Comparison of ENCODE assay signal across 1 cellular context in the genomic region with DNA sequence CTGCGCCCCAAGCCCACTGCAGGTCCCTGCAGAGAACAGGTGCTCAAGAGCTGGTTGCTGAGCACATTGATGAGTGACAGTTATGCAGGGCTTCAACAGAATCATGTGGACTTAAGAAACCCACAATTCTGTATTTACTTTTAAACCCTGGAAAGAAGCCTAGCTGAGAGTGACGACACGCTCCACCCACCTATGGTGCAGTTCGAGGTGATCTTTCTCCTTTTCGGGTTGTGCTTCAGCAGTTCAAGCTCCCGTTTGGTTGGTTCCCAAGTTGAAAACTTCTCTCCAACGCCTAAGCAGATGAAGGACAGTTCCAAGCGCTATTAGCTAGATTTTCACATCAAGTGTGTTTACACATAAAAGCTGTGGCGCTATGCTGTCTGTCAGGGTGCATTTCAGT.
TF ChIP-seq lines count a peak whose summit lies in the region.

No MANE protein-coding gene starts in this region.

TF ChIP-seq in HepG2, 621 proteins besides CTCF, POLR2A, EP300 and RAD21 (continued from another document):
- TF ChIP-seq ZNF768 (CRISPR knock-in tag; IDR thresholded peaks at IDR 0.05) (no peak), ZNF619 (CRISPR knock-in tag; IDR thresholded peaks at IDR 0.05) (no peak), KLF13 (CRISPR knock-in tag; IDR thresholded peaks at IDR 0.05) (no peak), IKZF1 (IDR thresholded peaks at IDR 0.05) (no peak)
- TF ChIP-seq, protein P1, sequence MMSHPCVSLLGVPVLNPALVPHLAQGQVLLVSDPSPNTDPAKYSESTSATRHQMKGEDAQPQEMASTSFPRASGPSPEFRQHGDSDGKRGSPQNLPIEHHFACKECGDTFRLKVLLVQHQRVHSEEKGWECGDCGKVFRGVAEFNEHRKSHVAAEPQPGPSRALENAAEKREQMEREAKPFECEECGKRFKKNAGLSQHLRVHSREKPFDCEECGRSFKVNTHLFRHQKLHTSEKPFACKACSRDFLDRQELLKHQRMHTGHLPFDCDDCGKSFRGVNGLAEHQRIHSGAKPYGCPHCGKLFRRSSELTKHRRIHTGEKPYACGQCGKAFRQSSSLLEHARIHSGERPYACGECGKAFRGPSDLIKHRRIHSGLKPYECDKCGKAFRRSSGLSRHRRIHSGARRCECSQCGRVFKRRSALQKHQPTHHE (CRISPR knock-in tag; IDR thresholded peaks at IDR 0.05; ENCODE audit: borderline replicate concordance): no peak
- TF ChIP-seq, protein P2, sequence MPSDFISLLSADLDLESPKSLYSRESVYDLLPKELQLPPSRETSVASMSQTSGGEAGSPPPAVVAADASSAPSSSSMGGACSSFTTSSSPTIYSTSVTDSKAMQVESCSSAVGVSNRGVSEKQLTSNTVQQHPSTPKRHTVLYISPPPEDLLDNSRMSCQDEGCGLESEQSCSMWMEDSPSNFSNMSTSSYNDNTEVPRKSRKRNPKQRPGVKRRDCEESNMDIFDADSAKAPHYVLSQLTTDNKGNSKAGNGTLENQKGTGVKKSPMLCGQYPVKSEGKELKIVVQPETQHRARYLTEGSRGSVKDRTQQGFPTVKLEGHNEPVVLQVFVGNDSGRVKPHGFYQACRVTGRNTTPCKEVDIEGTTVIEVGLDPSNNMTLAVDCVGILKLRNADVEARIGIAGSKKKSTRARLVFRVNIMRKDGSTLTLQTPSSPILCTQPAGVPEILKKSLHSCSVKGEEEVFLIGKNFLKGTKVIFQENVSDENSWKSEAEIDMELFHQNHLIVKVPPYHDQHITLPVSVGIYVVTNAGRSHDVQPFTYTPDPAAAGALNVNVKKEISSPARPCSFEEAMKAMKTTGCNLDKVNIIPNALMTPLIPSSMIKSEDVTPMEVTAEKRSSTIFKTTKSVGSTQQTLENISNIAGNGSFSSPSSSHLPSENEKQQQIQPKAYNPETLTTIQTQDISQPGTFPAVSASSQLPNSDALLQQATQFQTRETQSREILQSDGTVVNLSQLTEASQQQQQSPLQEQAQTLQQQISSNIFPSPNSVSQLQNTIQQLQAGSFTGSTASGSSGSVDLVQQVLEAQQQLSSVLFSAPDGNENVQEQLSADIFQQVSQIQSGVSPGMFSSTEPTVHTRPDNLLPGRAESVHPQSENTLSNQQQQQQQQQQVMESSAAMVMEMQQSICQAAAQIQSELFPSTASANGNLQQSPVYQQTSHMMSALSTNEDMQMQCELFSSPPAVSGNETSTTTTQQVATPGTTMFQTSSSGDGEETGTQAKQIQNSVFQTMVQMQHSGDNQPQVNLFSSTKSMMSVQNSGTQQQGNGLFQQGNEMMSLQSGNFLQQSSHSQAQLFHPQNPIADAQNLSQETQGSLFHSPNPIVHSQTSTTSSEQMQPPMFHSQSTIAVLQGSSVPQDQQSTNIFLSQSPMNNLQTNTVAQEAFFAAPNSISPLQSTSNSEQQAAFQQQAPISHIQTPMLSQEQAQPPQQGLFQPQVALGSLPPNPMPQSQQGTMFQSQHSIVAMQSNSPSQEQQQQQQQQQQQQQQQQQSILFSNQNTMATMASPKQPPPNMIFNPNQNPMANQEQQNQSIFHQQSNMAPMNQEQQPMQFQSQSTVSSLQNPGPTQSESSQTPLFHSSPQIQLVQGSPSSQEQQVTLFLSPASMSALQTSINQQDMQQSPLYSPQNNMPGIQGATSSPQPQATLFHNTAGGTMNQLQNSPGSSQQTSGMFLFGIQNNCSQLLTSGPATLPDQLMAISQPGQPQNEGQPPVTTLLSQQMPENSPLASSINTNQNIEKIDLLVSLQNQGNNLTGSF (CRISPR knock-in tag; IDR thresholded peaks at IDR 0.05): no peak
